In genomic region chr5:176837707-176838115, GRCh38 we compare ENCODE assay signal across 1 cellular context.
TF ChIP-seq lines count a peak whose summit lies in the region.

No MANE protein-coding gene starts in this region.

TF ChIP-seq in K562, 482 proteins besides CTCF, POLR2A, EP300 and RAD21 (continued from another document and continues in another):
- peak; percentile 4 to 87 (median 30); a peak in 3 of 6 replicates for TF ChIP-seq ZBTB11 (CRISPR knock-in tag; IDR thresholded peaks at IDR 0.05)
- peak; percentile 90; the same call in 1 of the 2 replicates for TF ChIP-seq SMAD3 (CRISPR knock-in tag; conservative IDR thresholded peaks at IDR 0.05)
- TF ChIP-seq MEF2D (tag; conservative IDR thresholded peaks at IDR 0.05; ENCODE audit: low read depth), result 0 out of 2 replicates have a peak, but pooled peaks have one; percentile 45
- TF ChIP-seq L3MBTL2 (IDR thresholded peaks at IDR 0.05), result no peak
- peak; percentile 97 for TF ChIP-seq E2F4 (CRISPR knock-in tag; IDR thresholded peaks at IDR 0.05; ENCODE audit: low read depth)
- TF ChIP-seq ZBTB33 (CRISPR knock-in tag; IDR thresholded peaks at IDR 0.05), result peak; percentile 97
- TF ChIP-seq ZNF785 (CRISPR knock-in tag; IDR thresholded peaks at IDR 0.05), result no peak
- TF ChIP-seq HDAC1 (IDR thresholded peaks at IDR 0.05), result peak; percentile 79 to 99; a peak in 3 of 4 replicates
- TF ChIP-seq RREB1 (CRISPR knock-in tag; IDR thresholded peaks at IDR 0.05), result no peak
- TF ChIP-seq BACH1 (tag; IDR thresholded peaks at IDR 0.05), result peak; percentile 90
- no peak for TF ChIP-seq POU5F1 (IDR thresholded peaks at IDR 0.05; ENCODE audit: borderline replicate concordance, low read depth, low read length, partially characterized antibody)
- no peak for TF ChIP-seq HOXB6 (CRISPR knock-in tag; IDR thresholded peaks at IDR 0.05; ENCODE audit: borderline replicate concordance)
- peak in 1 of 2 experiments; percentile 87; a peak in 2 of 4 replicates for TF ChIP-seq UBTF (IDR thresholded peaks at IDR 0.05; ENCODE audit: borderline replicate concordance in 1 of 2, low read depth in 2 of 2, low read length in 2 of 2)
- no peak for TF ChIP-seq HDGF (IDR thresholded peaks at IDR 0.05)
- no peak for TF ChIP-seq ZNF280A (IDR thresholded peaks at IDR 0.05; ENCODE audit: low read depth, partially characterized antibody)
- no peak for TF ChIP-seq ZNF512 (tag; IDR thresholded peaks at IDR 0.05)
- TF ChIP-seq HNRNPLL (IDR thresholded peaks at IDR 0.05; ENCODE audit: low read depth, low read length, poor library complexity, severe bottlenecking), result no peak
- TF ChIP-seq ZNF318 (IDR thresholded peaks at IDR 0.05; ENCODE audit: borderline replicate concordance in 1 of 2, low read depth in 1 of 2), result no peak
- no peak for TF ChIP-seq NCOR1 (IDR thresholded peaks at IDR 0.05)
- TF ChIP-seq SLC30A9 (CRISPR knock-in tag; IDR thresholded peaks at IDR 0.05), result no peak
